8 cellular contexts compared by ENCODE assay signal in genomic region chrX:119990409-119990994, GRCh38. TPM values are rescaled to one million over a fixed set of nuclear protein-coding genes. Genes with fewer than 3 reads are reported as not detected.
DNase-seq lines count a peak whose midpoint lies in the region; ATAC-seq and TF ChIP-seq lines count a peak whose summit lies in the region.

No MANE protein-coding gene starts in this region.

- H3K4me1 ChIP-seq in tibial artery, result peaks cover 0 to 20% (median 2%) of the 10 kb centered on the region in 4 donors

- peak overlapping the region; percentile 44 for H3K4me3 Mint-ChIP-seq in activated naive CD4-positive, alpha-beta T cell treated with anti-CD3 and anti-CD28 coated beads, Interleukin-2, amount 10 ng/mL, durations not matched to agents 7 days and 5 days
- H3K4me3 Mint-ChIP-seq in WTC11 (peak overlapping the region; percentile 78), immature natural killer cell (peak overlapping the region in 4 of 5 donors; percentile 42 to 59 (median 50))

- peak; percentile 38 for ATAC-seq in WTC11
- no peak for ATAC-seq in GM18520 (IDR thresholded peaks at IDR 0.05; ENCODE audit: unreplicated experiment)

- CTCF ChIA-PET in activated naive CD4-positive, alpha-beta T cell treated with anti-CD3 and anti-CD28 coated beads, Interleukin-2, amount 10 ng/mL, durations not matched to agents 7 days and 5 days (lab: Charles Lee), result no interaction called here
- CTCF ChIA-PET in WTC11 (lab: Charles Lee), result interaction anchor here (0.9 to 1.6 kb wide), 6 partner anchors 9 to 223 kb away, joined by 3 to 8 read pairs (median 3); no protein-coding TSS in a partner anchor

- H3K27me3 ChIP-seq in tibial artery, result peaks cover 0 to 36% of the 10 kb centered on the region in 2 donors

- H3K9me3 ChIP-seq in tibial artery, result no peaks in the 10 kb centered on the region

- TF ChIP-seq CTCF in WTC11 (IDR thresholded peaks at IDR 0.05), result no peak
- TF ChIP-seq CTCF in tibial artery (IDR thresholded peaks at IDR 0.05), result no peak
- TF ChIP-seq CTCF in GM20000 (IDR thresholded peaks at IDR 0.05; ENCODE audit: extremely low read depth, missing control alignments), result no peak

- H3K4me3 ChIP-seq in tibial artery, result peak overlapping the region; percentile 3 to 31

- no peaks in the 10 kb centered on the region for H3K36me3 Mint-ChIP-seq in activated naive CD4-positive, alpha-beta T cell treated with anti-CD3 and anti-CD28 coated beads, Interleukin-2, amount 10 ng/mL, durations not matched to agents 7 days and 5 days
- no peaks in the 10 kb centered on the region for H3K36me3 Mint-ChIP-seq in WTC11
- no peaks in the 10 kb centered on the region for H3K36me3 Mint-ChIP-seq in immature natural killer cell

- no peak for DNase-seq in activated naive CD4-positive, alpha-beta T cell treated with anti-CD3 and anti-CD28 coated beads, Interleukin-2, amount 10 ng/mL, durations not matched to agents 7 days and 5 days
- DNase-seq in activated naive CD4-positive, alpha-beta T cell treated with Interleukin-2 at 50 U/mL for 16 hours, result no peak
- DNase-seq in WTC11 (ENCODE audit: low spot score) (peak; percentile 23), immature natural killer cell (no peak), tibial artery (no peak), GM20000 (ENCODE audit: low spot score) (no peak), mesenteric fat pad (ENCODE audit: low spot score) (no peak)

- peak overlapping the region; percentile 6 for H3K27ac Mint-ChIP-seq in activated naive CD4-positive, alpha-beta T cell treated with anti-CD3 and anti-CD28 coated beads, Interleukin-2, amount 10 ng/mL, durations not matched to agents 7 days and 5 days
- H3K27ac Mint-ChIP-seq in WTC11, result no peak overlapping the region
- no peak overlapping the region for H3K27ac Mint-ChIP-seq in immature natural killer cell

- no peak overlapping the region for H3K27ac ChIP-seq in tibial artery

- H3K9me3 Mint-ChIP-seq in activated naive CD4-positive, alpha-beta T cell treated with anti-CD3 and anti-CD28 coated beads, Interleukin-2, amount 10 ng/mL, durations not matched to agents 7 days and 5 days, result no peaks in the 10 kb centered on the region
- no peaks in the 10 kb centered on the region for H3K9me3 Mint-ChIP-seq in WTC11
- H3K9me3 Mint-ChIP-seq in immature natural killer cell, result peaks cover 0 to 5% (median 0%) of the 10 kb centered on the region in 6 donors

- no peaks in the 10 kb centered on the region for H3K36me3 ChIP-seq in tibial artery

- intact Hi-C loops in tibial artery (cut with DNase I; ENCODE audit: low total_unique reads), result no loop called here

- peaks cover 16% of the 10 kb centered on the region for H3K4me1 Mint-ChIP-seq in activated naive CD4-positive, alpha-beta T cell treated with anti-CD3 and anti-CD28 coated beads, Interleukin-2, amount 10 ng/mL, durations not matched to agents 7 days and 5 days
- H3K4me1 Mint-ChIP-seq in WTC11 (peaks cover 17% of the 10 kb centered on the region), immature natural killer cell (peaks cover 9 to 14% of the 10 kb centered on the region in 2 donors)

- POLR2A ChIA-PET in WTC11 (lab: Charles Lee), result interaction anchor here (0.7 kb wide), 1 partner anchor 9 kb away, joined by 3 read pairs; no protein-coding TSS in a partner anchor

- H3K27me3 Mint-ChIP-seq in activated naive CD4-positive, alpha-beta T cell treated with anti-CD3 and anti-CD28 coated beads, Interleukin-2, amount 10 ng/mL, durations not matched to agents 7 days and 5 days, result peaks cover 69% of the 10 kb centered on the region
- H3K27me3 Mint-ChIP-seq in WTC11 (ENCODE audit: low read depth) (peaks cover 100% of the 10 kb centered on the region), immature natural killer cell (ENCODE audit: low read depth in 3 of 3) (peaks cover 10 to 27% (median 21%) of the 10 kb centered on the region in 3 donors)

TF ChIP-seq in WTC11, 78 proteins besides CTCF, POLR2A, EP300 and RAD21 (continues in another document):
- TF ChIP-seq EMX1 (CRISPR knock-in tag; IDR thresholded peaks at IDR 0.05), result no peak
- no peak for TF ChIP-seq ATF1 (CRISPR knock-in tag; IDR thresholded peaks at IDR 0.05)
- TF ChIP-seq MLX (CRISPR knock-in tag; IDR thresholded peaks at IDR 0.05), result no peak
- no peak for TF ChIP-seq TEAD1 (CRISPR knock-in tag; IDR thresholded peaks at IDR 0.05)
- no peak for TF ChIP-seq CBFB (CRISPR knock-in tag; IDR thresholded peaks at IDR 0.05; ENCODE audit: low read depth)
- no peak for TF ChIP-seq PRRX2 (CRISPR knock-in tag; IDR thresholded peaks at IDR 0.05)
- no peak for TF ChIP-seq ZNF416 (CRISPR knock-in tag; IDR thresholded peaks at IDR 0.05)
- TF ChIP-seq CREB1 (CRISPR knock-in tag; IDR thresholded peaks at IDR 0.05), result no peak
- no peak for TF ChIP-seq MYBL2 (CRISPR knock-in tag; IDR thresholded peaks at IDR 0.05)
- TF ChIP-seq ARID4B (CRISPR knock-in tag; IDR thresholded peaks at IDR 0.05; ENCODE audit: borderline replicate concordance), result no peak
- TF ChIP-seq ZBTB21 (CRISPR knock-in tag; IDR thresholded peaks at IDR 0.05; ENCODE audit: borderline replicate concordance), result no peak
- TF ChIP-seq E2F4 (CRISPR knock-in tag; IDR thresholded peaks at IDR 0.05; ENCODE audit: borderline replicate concordance, low read depth), result no peak
- no peak for TF ChIP-seq IRF1 (CRISPR knock-in tag; IDR thresholded peaks at IDR 0.05)
- TF ChIP-seq ATF2 (CRISPR knock-in tag; IDR thresholded peaks at IDR 0.05; ENCODE audit: borderline replicate concordance, low read depth), result no peak

RNA-seq across cellular contexts. Expression of gene NKAP, which starts 47.0 kb away (rescaled TPM):
- total RNA-seq in WTC11 (2021), result 6.4 to 6.9 TPM (median 6.7 TPM) in 3 replicates
- polyA plus RNA-seq in immature natural killer cell, result 1 to 10 TPM; 1.3 to 4.7 (median 1.8) TPM
- 6.1 TPM for total RNA-seq in mesenteric fat pad
